18 cellular contexts compared by ENCODE assay signal in genomic region chr12:112518336-112518735, GRCh38.
DNase-seq lines count a peak whose midpoint lies in the region; ATAC-seq and TF ChIP-seq lines count a peak whose summit lies in the region.
"Had no signal": no experiment of that assay in that cellular context is flagged by ENCODE, and none has a peak within 500 bp of the region (broad histone marks: within the 10 kb centered on the region; RNA-seq: fewer than 3 reads in every experiment).

No MANE protein-coding gene starts in this region.

- peaks cover 42% of the 10 kb centered on the region for H3K27me3 ChIP-seq in endodermal cell (ENCODE audit: control insufficient read depth, insufficient read depth, low read length, poor library complexity, severe bottlenecking)
- H3K27me3 ChIP-seq: BLaER1 had no signal

- H3K36me3 ChIP-seq in endodermal cell (ENCODE audit: control insufficient read depth, insufficient read depth, low read length), result no peaks in the 10 kb centered on the region
- H3K36me3 ChIP-seq: BLaER1, HAP-1 had no signal

- WGBS in endodermal cell (ENCODE audit: insufficient coverage in 1 of 2, insufficient read length in 1 of 2), 2 experiments, result 95 to 96% methylated on average over 5 to 7 of the region's 7 CpGs
- 75 to 81% methylated on average over 7 of the region's 7 CpGs for WGBS in lower leg skin, 2 donors

- no peaks in the 10 kb centered on the region for H3K4me1 ChIP-seq in endodermal cell (ENCODE audit: control insufficient read depth, insufficient read depth, low read length)
- H3K4me1 ChIP-seq: BLaER1, Caco-2 had no signal

- H3K27ac ChIP-seq in endodermal cell (ENCODE audit: low read depth, low read length), result peak overlapping the region; percentile 62
- H3K27ac ChIP-seq: BLaER1, C4-2B had no signal

- intact Hi-C loops in lower leg skin (cut with DNase I; ENCODE audit: low total_unique reads), result no loop called here

- no peak overlapping the region for H3K27ac Mint-ChIP-seq in endodermal cell
- H3K27ac Mint-ChIP-seq: B cell; CD4-positive, CD25-positive, alpha-beta regulatory T cell; CD8-positive, alpha-beta T cell; HFFc6 had no signal

- H3K4me1 Mint-ChIP-seq in endodermal cell, result peaks cover 4% of the 10 kb centered on the region
- H3K4me1 Mint-ChIP-seq: B cell; CD4-positive, CD25-positive, alpha-beta regulatory T cell had no signal

- DNase-seq in endodermal cell (no peak), globus pallidus (ENCODE audit: low spot score) (peak; percentile 59), midbrain (lab: John Stamatoyannopoulos, UW) (peak; percentile 25), superior temporal gyrus (ENCODE audit: extremely low spot score) (peak; percentile 77), mucosa of gallbladder (ENCODE audit: low spot score) (no peak), lower leg skin (ENCODE audit: low spot score in 2 of 2) (no peak)
- DNase-seq: Caco-2; CD4-positive, CD25-positive, alpha-beta regulatory T cell; CD8-positive, alpha-beta T cell; DMS153; DND-41; GOT3; HFFc6 had no signal

- no peak for TF ChIP-seq POLR2A in lower leg skin (IDR thresholded peaks at IDR 0.05)

- TF ChIP-seq CTCF in endodermal cell (conservative IDR thresholded peaks at IDR 0.05), result no peak
- no peak for TF ChIP-seq CTCF in lower leg skin (IDR thresholded peaks at IDR 0.05)

- no peak for ATAC-seq in GM18517 (IDR thresholded peaks at IDR 0.05; ENCODE audit: unreplicated experiment)
- ATAC-seq: CD8-positive, alpha-beta T cell had no signal

- H3K27me3 Mint-ChIP-seq in endodermal cell (ENCODE audit: insufficient read depth), result peaks cover 47% of the 10 kb centered on the region

- H3K4me3 ChIP-seq in endodermal cell (ENCODE audit: low read length), result no peak overlapping the region
- H3K4me3 ChIP-seq in lower leg skin (ENCODE audit: low read depth, poor library complexity, severe bottlenecking), result no peak overlapping the region
- H3K4me3 ChIP-seq: BLaER1, HAP-1 had no signal

- H3K9ac ChIP-seq in endodermal cell (ENCODE audit: extremely low read depth, low read length, poor library complexity, severe bottlenecking), result no peak overlapping the region
- H3K9ac ChIP-seq: BLaER1 had no signal

- no peaks in the 10 kb centered on the region for H3K36me3 Mint-ChIP-seq in endodermal cell (ENCODE audit: low read depth)
- H3K36me3 Mint-ChIP-seq: CD8-positive, alpha-beta T cell had no signal

- no peak overlapping the region for H3K4me3 Mint-ChIP-seq in endodermal cell
- H3K4me3 Mint-ChIP-seq: B cell; CD4-positive, CD25-positive, alpha-beta regulatory T cell; CD8-positive, alpha-beta T cell; HFFc6 had no signal

- peaks cover 12% of the 10 kb centered on the region for H3K9me3 Mint-ChIP-seq in endodermal cell
- H3K9me3 Mint-ChIP-seq: CD4-positive, CD25-positive, alpha-beta regulatory T cell; CD8-positive, alpha-beta T cell; HFFc6 had no signal

- no peaks in the 10 kb centered on the region for H3K9me3 ChIP-seq in endodermal cell (ENCODE audit: control insufficient read depth, low read length)
- H3K9me3 ChIP-seq: BLaER1, Caco-2, HAP-1 had no signal

Comparison
In these comparisons a context has a peak if more than half of its experiments do, and no peak if none do; other contexts are left out.
1. DNase-seq: peak in globus pallidus (single experiment), midbrain (single experiment) and superior temporal gyrus (single experiment); none in endodermal cell (single experiment), mucosa of gallbladder (single experiment) and lower leg skin (0 of 2).